28 cellular contexts compared by ENCODE assay signal in the genomic region with DNA sequence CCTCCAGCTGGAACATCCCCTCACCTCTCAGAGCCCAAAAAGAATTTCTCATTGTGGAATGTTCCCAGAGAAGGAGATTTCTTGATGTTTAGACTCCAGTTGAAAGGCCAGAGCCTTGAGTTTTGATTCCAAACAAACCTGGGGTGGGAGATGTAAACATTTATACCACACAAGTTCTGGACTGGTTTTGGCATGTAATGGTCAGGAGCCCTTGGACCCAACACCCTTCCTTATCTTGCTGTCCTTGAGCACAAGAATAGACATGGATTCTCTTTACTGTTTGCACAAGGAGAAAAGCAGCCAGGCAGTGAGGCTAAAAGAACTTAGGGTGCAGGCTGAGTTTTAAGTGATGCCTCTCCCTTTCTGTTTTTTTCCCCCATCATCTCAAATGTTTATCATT. TPM values are rescaled to one million over a fixed set of nuclear protein-coding genes. Genes with fewer than 3 reads are reported as not detected.
DNase-seq lines count a peak whose midpoint lies in the region; ATAC-seq and TF ChIP-seq lines count a peak whose summit lies in the region.
"Had no signal": no experiment of that assay in that cellular context is flagged by ENCODE, and none has a peak within 500 bp of the region (broad histone marks: within the 10 kb centered on the region; RNA-seq: fewer than 3 reads in every experiment).

No MANE protein-coding gene starts in this region.

- H3K4me3 ChIP-seq in IMR-90 (ENCODE audit: insufficient read depth, low read depth, low read length), result no peak overlapping the region
- H3K4me3 ChIP-seq in hepatocyte, result no peak overlapping the region
- H3K4me3 ChIP-seq in osteoblast (ENCODE audit: insufficient read depth, low read length), result no peak overlapping the region
- no peak overlapping the region for H3K4me3 ChIP-seq in colonic mucosa
- H3K4me3 ChIP-seq: BLaER1, GM12878 had no signal

- no peak overlapping the region for H3K4ac ChIP-seq in IMR-90 (ENCODE audit: low read depth, low read length)

- H3K9me3 Mint-ChIP-seq in HFFc6, result no peaks in the 10 kb centered on the region
- H3K9me3 Mint-ChIP-seq: CD14-positive monocyte; CD4-positive, alpha-beta memory T cell; CD8-positive, alpha-beta memory T cell had no signal

- H3K4me2 ChIP-seq in IMR-90 (ENCODE audit: low read depth, low read length), result no peak overlapping the region
- H3K4me2 ChIP-seq in hepatocyte, result peak overlapping the region; percentile 19
- H3K4me2 ChIP-seq in osteoblast (ENCODE audit: insufficient read depth, low read length), result no peak overlapping the region
- H3K4me2 ChIP-seq: BLaER1 had no signal

- no peak for TF ChIP-seq POLR2A in IMR-90 (IDR thresholded peaks at IDR 0.05; ENCODE audit: low read depth, low read length)

- H3K27ac ChIP-seq in IMR-90 (ENCODE audit: insufficient read depth, low read length), result no peak overlapping the region
- no peak overlapping the region for H3K27ac ChIP-seq in hepatocyte
- H3K27ac ChIP-seq in osteoblast (ENCODE audit: low read depth, low read length), result no peak overlapping the region
- no peak overlapping the region for H3K27ac ChIP-seq in colonic mucosa
- H3K27ac ChIP-seq: BLaER1 had no signal

- H3K23ac ChIP-seq in IMR-90 (ENCODE audit: low read depth, low read length), result no peak overlapping the region

- no peak overlapping the region for H4K8ac ChIP-seq in IMR-90 (ENCODE audit: low read depth in 2 of 2, low read length in 2 of 2)

- no peaks in the 10 kb centered on the region for H3K36me3 ChIP-seq in IMR-90 (ENCODE audit: control insufficient read depth, insufficient read depth, low read length)
- H3K36me3 ChIP-seq in hepatocyte (replicated peaks; ENCODE audit: insufficient read depth, low read depth), result no peaks in the 10 kb centered on the region
- no peaks in the 10 kb centered on the region for H3K36me3 ChIP-seq in osteoblast (ENCODE audit: insufficient read depth, low read length)
- no peaks in the 10 kb centered on the region for H3K36me3 ChIP-seq in colonic mucosa
- H3K36me3 ChIP-seq: BE2C, BLaER1 had no signal

- peak; percentile 27; the same call in 1 of the 2 replicates for ATAC-seq in IMR-90 (ENCODE audit: low read depth)
- ATAC-seq in T-helper 17 cell, result no peak
- ATAC-seq: GM12878 had no signal

- no peaks in the 10 kb centered on the region for H3K9me2 ChIP-seq in hepatocyte (replicated peaks; ENCODE audit: insufficient read depth)

- no peaks in the 10 kb centered on the region; the same call in 1 of the 2 replicates for H3K9me1 ChIP-seq in IMR-90 (ENCODE audit: insufficient read depth, low read length)

- no peaks in the 10 kb centered on the region for H3K79me1 ChIP-seq in IMR-90 (ENCODE audit: low read depth in 1 of 2, low read length in 2 of 2)

- H3K36me3 Mint-ChIP-seq in HFFc6 (ENCODE audit: low read depth) (no peaks in the 10 kb centered on the region), T-helper 17 cell (ENCODE audit: low read depth) (no peaks in the 10 kb centered on the region)
- H3K36me3 Mint-ChIP-seq: CD4-positive, alpha-beta memory T cell; CD4-positive, CD25-positive, alpha-beta regulatory T cell; CD8-positive, alpha-beta memory T cell had no signal

- no peak overlapping the region for H2AK9ac ChIP-seq in IMR-90 (replicated peaks; ENCODE audit: low read depth, low read length, poor library complexity)

- H3K27ac Mint-ChIP-seq in HFFc6 (no peak overlapping the region), T-helper 17 cell (no peak overlapping the region)
- H3K27ac Mint-ChIP-seq: CD14-positive monocyte; CD4-positive, alpha-beta memory T cell; CD4-positive, CD25-positive, alpha-beta regulatory T cell; CD8-positive, alpha-beta memory T cell had no signal

- H3K27me3 ChIP-seq in IMR-90 (ENCODE audit: control insufficient read depth, insufficient read depth, low read length) (peaks cover 43% of the 10 kb centered on the region), hepatocyte (no peaks in the 10 kb centered on the region), osteoblast (ENCODE audit: insufficient read depth, low read length) (peaks cover 25% of the 10 kb centered on the region), colonic mucosa (no peaks in the 10 kb centered on the region)
- H3K27me3 ChIP-seq: BE2C had no signal

- no peak overlapping the region for H4K91ac ChIP-seq in IMR-90 (ENCODE audit: insufficient read depth, low read depth, low read length)

- no peaks in the 10 kb centered on the region for H3K79me2 ChIP-seq in hepatocyte
- H3K79me2 ChIP-seq in osteoblast (ENCODE audit: insufficient read depth, low read length), result no peaks in the 10 kb centered on the region

- H3K4me3 Mint-ChIP-seq in HFFc6 (no peak overlapping the region), T-helper 17 cell (no peak overlapping the region)
- H3K4me3 Mint-ChIP-seq: CD14-positive monocyte; CD4-positive, alpha-beta memory T cell; CD4-positive, CD25-positive, alpha-beta regulatory T cell; CD8-positive, alpha-beta memory T cell had no signal

- in situ Hi-C loops in IMR-90 (cut with MboI; ENCODE audit: low sequenced_read_pairs), result no loop called here

- H2BK20ac ChIP-seq in IMR-90 (ENCODE audit: low read depth, low read length), result no peak overlapping the region

- CTCF ChIA-PET in IMR-90 (lab: Yijun Ruan, JAX), result interaction anchor here (1.6 to 1.9 kb wide), 2 partner anchors 9 to 72 kb away, joined by 4 to 5 read pairs; no protein-coding TSS in a partner anchor

- H3K4me1 ChIP-seq in IMR-90 (ENCODE audit: control insufficient read depth, insufficient read depth, low read length), result peaks cover 2% of the 10 kb centered on the region; the same call in 1 of the 2 replicates
- H3K4me1 ChIP-seq in hepatocyte (ENCODE audit: insufficient read depth), result peaks cover 17% of the 10 kb centered on the region
- peaks cover 10% of the 10 kb centered on the region for H3K4me1 ChIP-seq in osteoblast (ENCODE audit: insufficient read depth, low read length)
- H3K4me1 ChIP-seq in colonic mucosa, result no peaks in the 10 kb centered on the region
- H3K4me1 ChIP-seq: BLaER1 had no signal

- no peak overlapping the region for H2AK5ac ChIP-seq in IMR-90 (ENCODE audit: low read depth, low read length)

- no peak overlapping the region for H3K56ac ChIP-seq in IMR-90 (ENCODE audit: extremely low read depth, insufficient read depth, low read length)

- H3K27me3 Mint-ChIP-seq in HFFc6 (ENCODE audit: insufficient read depth), result peaks cover 25% of the 10 kb centered on the region
- peaks cover 37% of the 10 kb centered on the region for H3K27me3 Mint-ChIP-seq in T-helper 17 cell

- no peak overlapping the region for H3K14ac ChIP-seq in IMR-90 (replicated peaks; ENCODE audit: low read depth, low read length)

- H2AFZ ChIP-seq in IMR-90 (replicated peaks; ENCODE audit: low read length, poor library complexity) (no peak overlapping the region), hepatocyte (no peak overlapping the region), osteoblast (ENCODE audit: low read length) (no peak overlapping the region)

- no peak overlapping the region for H2BK120ac ChIP-seq in IMR-90 (ENCODE audit: low read depth, low read length)

- H4K20me1 ChIP-seq in IMR-90 (ENCODE audit: insufficient read depth, low read length), result no peaks in the 10 kb centered on the region
- H4K20me1 ChIP-seq in hepatocyte (ENCODE audit: insufficient read depth, poor library complexity, severe bottlenecking), result no peaks in the 10 kb centered on the region
- no peaks in the 10 kb centered on the region for H4K20me1 ChIP-seq in osteoblast (ENCODE audit: insufficient read depth, low read length)
- H4K20me1 ChIP-seq: BLaER1 had no signal

- H2BK15ac ChIP-seq in IMR-90 (ENCODE audit: low read depth, low read length), result no peak overlapping the region

- no peak for TF ChIP-seq RAD21 in IMR-90 (IDR thresholded peaks at IDR 0.05; ENCODE audit: low read length)

- no peaks in the 10 kb centered on the region for H3K9me3 ChIP-seq in IMR-90 (ENCODE audit: control insufficient read depth, insufficient read depth, low read length)
- no peaks in the 10 kb centered on the region for H3K9me3 ChIP-seq in hepatocyte (ENCODE audit: low read depth)
- H3K9me3 ChIP-seq in osteoblast (ENCODE audit: low read depth, low read length), result no peaks in the 10 kb centered on the region
- no peaks in the 10 kb centered on the region for H3K9me3 ChIP-seq in colonic mucosa
- no peaks in the 10 kb centered on the region for H3K9me3 ChIP-seq in T-helper 17 cell (ENCODE audit: control insufficient read depth, low read length, poor library complexity, severe bottlenecking)
- H3K9me3 ChIP-seq: BE2C, BLaER1 had no signal

- no peak overlapping the region for H3K9ac ChIP-seq in IMR-90 (ENCODE audit: low read depth, low read length)
- H3K9ac ChIP-seq in colonic mucosa (ENCODE audit: low read depth in 2 of 2, low read length in 2 of 2), result no peak overlapping the region
- H3K9ac ChIP-seq: BLaER1 had no signal

- dilution Hi-C loops in IMR-90 (cut with HindIII; ENCODE audit: low sequenced_read_pairs, unreplicated experiment), result no loop called here

- H4K5ac ChIP-seq in IMR-90 (ENCODE audit: low read depth, low read length), result no peak overlapping the region

- no peak overlapping the region for H2BK5ac ChIP-seq in IMR-90 (ENCODE audit: low read depth, low read length, poor library complexity, severe bottlenecking)

- TF ChIP-seq CTCF in IMR-90 (conservative IDR thresholded peaks at IDR 0.05; ENCODE audit: low read depth, low read length) (no peak), hepatocyte (IDR thresholded peaks at IDR 0.05; ENCODE audit: poor library complexity) (no peak), osteoblast (IDR thresholded peaks at IDR 0.05; ENCODE audit: extremely low read depth, low read depth, low read length) (no peak), HFFc6 (IDR thresholded peaks at IDR 0.05) (no peak), colonic mucosa (IDR thresholded peaks at IDR 0.05) (no peak)

- H3K4me1 Mint-ChIP-seq in HFFc6 (ENCODE audit: low read depth), result peaks cover 16% of the 10 kb centered on the region
- H3K4me1 Mint-ChIP-seq in T-helper 17 cell, result no peaks in the 10 kb centered on the region

- H3K18ac ChIP-seq in IMR-90 (ENCODE audit: low read depth, low read length), result no peak overlapping the region

- POLR2A ChIA-PET in IMR-90 (lab: Charles Lee; ENCODE audit: unreplicated experiment), result no interaction called here

- intact Hi-C loops in IMR-90 (cut with micrococcal nuclease), result no loop called here
- intact Hi-C loops in colonic mucosa (cut with DNase I), result no loop called here

- DNase-seq in IMR-90 (peak; percentile 6), amniotic epithelial cell (ENCODE audit: low read depth) (peak; percentile 31), hepatocyte (ENCODE audit: low spot score) (no peak), osteoblast (ENCODE audit: insufficient read length, low spot score, missing footprints) (peak; percentile 44), HFFc6 (no peak), colonic mucosa (no peak), T-helper 17 cell (no peak)
- DNase-seq: 8988T; ACHN; BE2C; C1 segment of cervical spinal cord; CD4-positive, alpha-beta memory T cell; CD4-positive, CD25-positive, alpha-beta regulatory T cell; CD8-positive, alpha-beta memory T cell; COR-L47; DMS 273 treated with DMSO at 0.1 percent for 48 hours; DMS153; DMS53; DMS79; DND-41; EL; GDM1 had no signal

- no TSS peak for BruUV-seq in IMR-90 (replicated peaks; lab: Mats Ljungman, UMichigan)

RNA-seq across cellular contexts. Expression of a gene that starts 4.5 kb away (rescaled TPM):
- total RNA-seq in IMR-90 (2012; rRNA removed) (not detected in 2 replicates), hepatocyte (3.3 and 6.3 TPM in 2 replicates), osteoblast (not detected in 2 replicates), colonic mucosa (under 1 TPM in 1 of 2 donors, not detected in 1; 0.12 TPM), T-helper 17 cell (not detected)
- polyA plus RNA-seq in IMR-90 (2012; rRNA removed) (not detected in 2 replicates), hepatocyte (10.8 and 11.9 TPM in 2 replicates)
- polyA plus RNA-seq in IMR-90 (2012; cell fraction: cytosol; rRNA removed), result not detected in 2 replicates
- polyA plus RNA-seq in IMR-90 (2012; cell fraction: nucleus; rRNA removed; ENCODE audit: low replicate concordance), result not detected in 2 replicates
- total RNA-seq in HFFc6 (2021; fragmentation: NEBNext Ultra II Directional; extraction: Animal tissue kit (Norgen Biotek cat#: 25700)), result not detected
- total RNA-seq: A673; CD4-positive, alpha-beta memory T cell; CD4-positive, CD25-positive, alpha-beta regulatory T cell; CD8-positive, alpha-beta memory T cell; GM12878 had no signal
- polyA plus RNA-seq: AG04450; CD14-positive monocyte; CD4-positive, alpha-beta memory T cell; CD4-positive, CD25-positive, alpha-beta regulatory T cell; CD8-positive, alpha-beta memory T cell; GM12878 had no signal

RNA-seq across cellular contexts. Expression of a gene that starts 35.2 kb away (rescaled TPM):
- total RNA-seq in IMR-90 (2012; rRNA removed), result not detected in 2 replicates
- polyA plus RNA-seq in IMR-90 (2012; rRNA removed), result 0.75 and 0.79 TPM in 2 replicates
- 1.5 TPM in 1 of 2 replicates, not detected in the other for polyA plus RNA-seq in IMR-90 (2012; cell fraction: cytosol; rRNA removed)
- polyA plus RNA-seq in IMR-90 (2012; cell fraction: nucleus; rRNA removed; ENCODE audit: low replicate concordance), result not detected in 2 replicates
- total RNA-seq in hepatocyte, result not detected in 2 replicates
- 1.4 and 1.5 TPM in 2 replicates for polyA plus RNA-seq in hepatocyte
- total RNA-seq in osteoblast, result 0.36 TPM in 1 of 2 replicates, not detected in the other
- under 1 TPM; 0.48 to 0.99 (median 0.70) TPM for total RNA-seq in HFFc6 (2021; fragmentation: NEBNext Ultra II Directional; extraction: Animal tissue kit (Norgen Biotek cat#: 25700))
- not detected for total RNA-seq in colonic mucosa
- total RNA-seq in T-helper 17 cell, result under 1 TPM in 1 of 2 donors, not detected in 1; 0.40 TPM
- total RNA-seq: A673; CD4-positive, alpha-beta memory T cell; CD4-positive, CD25-positive, alpha-beta regulatory T cell; G401; GM12878 had no signal

RNA-seq across cellular contexts. Expression of a gene that starts 35.5 kb away (rescaled TPM):
- total RNA-seq in IMR-90 (2012; rRNA removed) (595 and 637 TPM in 2 replicates), hepatocyte (224 and 251 TPM in 2 replicates), osteoblast (258 and 276 TPM in 2 replicates), colonic mucosa (100 to 1,000 TPM; 125 to 294 TPM), T-helper 17 cell (10 to 100 TPM; 75.3 to 77.6 TPM)
- polyA plus RNA-seq in IMR-90 (2012; rRNA removed) (293 and 313 TPM in 2 replicates), hepatocyte (166 and 212 TPM in 2 replicates)
- polyA plus RNA-seq in IMR-90 (2012; cell fraction: cytosol; rRNA removed), result 159 and 216 TPM in 2 replicates
- polyA plus RNA-seq in IMR-90 (2012; cell fraction: nucleus; rRNA removed; ENCODE audit: low replicate concordance), result 89.8 and 167 TPM in 2 replicates
- 100 to 1,000 TPM; 306 to 382 (median 317) TPM for total RNA-seq in HFFc6 (2021; fragmentation: NEBNext Ultra II Directional; extraction: Animal tissue kit (Norgen Biotek cat#: 25700))

Comparison
In these comparisons a context has a peak if more than half of its experiments do, and no peak if none do; other contexts are left out.
1. DNase-seq: peak in IMR-90 (single experiment), amniotic epithelial cell (single experiment) and osteoblast (single experiment); none in hepatocyte (single experiment), HFFc6 (single experiment), colonic mucosa (single experiment) and T-helper 17 cell (0 of 3).